ENCODE assay signal across 9 cellular contexts in genomic region chr12:121577443-121578180, GRCh38. TPM values are rescaled to one million over a fixed set of nuclear protein-coding genes. Genes with fewer than 3 reads are reported as not detected.
DNase-seq lines count a peak whose midpoint lies in the region; ATAC-seq and TF ChIP-seq lines count a peak whose summit lies in the region.
"Had no signal": no experiment of that assay in that cellular context is flagged by ENCODE, and none has a peak within 500 bp of the region (broad histone marks: within the 10 kb centered on the region; RNA-seq: fewer than 3 reads in every experiment).

No MANE protein-coding gene starts in this region.

- H3K4me3 ChIP-seq in HFF-Myc (replicated peaks; ENCODE audit: low read depth, low read length): peak overlapping the region; percentile 45

- peak overlapping the region; percentile 60 to 78 for H3K27ac Mint-ChIP-seq in natural killer cell

- intact Hi-C loops in natural killer cell (cut with micrococcal nuclease): no loop called here

- TF ChIP-seq CTCF in HFF-Myc (IDR thresholded peaks at IDR 0.05; ENCODE audit: low read depth, low read length, missing control alignments) (no peak), natural killer cell (IDR thresholded peaks at IDR 0.05) (no peak)

- peak overlapping the region; percentile 60 for H3K27ac ChIP-seq in cingulate gyrus (ENCODE audit: low read depth, low read length)

- H3K36me3 Mint-ChIP-seq in natural killer cell: peaks cover 8% of the 10 kb centered on the region

- H3K4me3 Mint-ChIP-seq in natural killer cell: peak overlapping the region; percentile 73

- DNase-seq in AG08396 (ENCODE audit: low spot score): peak; percentile 13
- no peak for DNase-seq in HFF-Myc (ENCODE audit: extremely low read depth, low read depth)
- DNase-seq in natural killer cell: no peak
- DNase-seq in NCI-H2081 treated with DMSO at 0.1 percent for 48 hours (lab: John Stamatoyannopoulos, UW): no peak
- no peak for DNase-seq in DMS153 treated with DMSO at 0.1 percent for 48 hours (lab: John Stamatoyannopoulos, UW; ENCODE audit: unreplicated experiment)
- DNase-seq: stimulated activated CD4-positive, alpha-beta T cell treated with anti-CD3 and anti-CD28 coated beads, Interleukin-15, amount 100 ng/mL, for 24 hours had no signal

- ATAC-seq in natural killer cell: no peak
- ATAC-seq in HG03571 (IDR thresholded peaks at IDR 0.05; ENCODE audit: unreplicated experiment): no peak
- no peak for ATAC-seq in GM21447 (IDR thresholded peaks at IDR 0.05; ENCODE audit: unreplicated experiment)

- no peaks in the 10 kb centered on the region for H3K9me3 Mint-ChIP-seq in natural killer cell

- no peaks in the 10 kb centered on the region for H3K27me3 Mint-ChIP-seq in natural killer cell (ENCODE audit: low read depth in 2 of 2)

- peaks cover 23 to 36% of the 10 kb centered on the region in 2 donors for H3K4me1 Mint-ChIP-seq in natural killer cell

RNA-seq across cellular contexts. Expression of gene KDM2B, which starts 3.2 kb away (rescaled TPM):
- 100 to 1,000 TPM in 1 of 3 donors, 10 to 100 TPM in 2; 97.3 to 106 (median 98.1) TPM for total RNA-seq in natural killer cell

RNA-seq across cellular contexts. Expression of gene ORAI1, which starts 48.7 kb away (rescaled TPM):
- total RNA-seq in natural killer cell: 10 to 100 TPM; 64.6 to 74.1 (median 70.8) TPM
